In genomic region chr1:30847358-30847972, GRCh38 we compare ENCODE assay signal across 8 cellular contexts.
DNase-seq lines count a peak whose midpoint lies in the region.

No MANE protein-coding gene starts in this region.

- peak overlapping the region; percentile 41 for H2BK12ac ChIP-seq in neuronal stem cell (ENCODE audit: low read length)

- H3K27me3 Mint-ChIP-seq in activated CD4-positive, alpha-beta memory T cell treated with anti-CD3 and anti-CD28 coated beads, Interleukin-2, amount 10 ng/mL, durations not matched to agents 7 days and 5 days, result peaks cover 45% of the 10 kb centered on the region

- no peak overlapping the region for H3K4me3 Mint-ChIP-seq in activated CD4-positive, alpha-beta memory T cell treated with anti-CD3 and anti-CD28 coated beads, Interleukin-2, amount 10 ng/mL, durations not matched to agents 7 days and 5 days

- no peaks in the 10 kb centered on the region for H3K36me3 ChIP-seq in neuronal stem cell (replicated peaks in 1 of 2; ENCODE audit: control insufficient read depth in 2 of 2, insufficient read depth in 2 of 2, low read length in 2 of 2)

- CTCF ChIA-PET in activated CD4-positive, alpha-beta memory T cell treated with anti-CD3 and anti-CD28 coated beads, Interleukin-2, amount 10 ng/mL, durations not matched to agents 7 days and 5 days (lab: Charles Lee), result interaction anchor here (0.6 to 0.7 kb wide), 2 partner anchors 179 to 1631 kb away, joined by 3 read pairs; no protein-coding TSS in a partner anchor

- peak overlapping the region; percentile 55 for H3K4ac ChIP-seq in neuronal stem cell (ENCODE audit: low read length)

- no peak overlapping the region for H3K14ac ChIP-seq in neuronal stem cell (ENCODE audit: low read length)

- H3K36me3 Mint-ChIP-seq in activated CD4-positive, alpha-beta memory T cell treated with anti-CD3 and anti-CD28 coated beads, Interleukin-2, amount 10 ng/mL, durations not matched to agents 7 days and 5 days (ENCODE audit: low read depth), result no peaks in the 10 kb centered on the region

- H3K9ac ChIP-seq in neuronal stem cell (ENCODE audit: low read depth, low read length, poor library complexity), result peak overlapping the region; percentile 54

- WGBS in neuronal stem cell (ENCODE audit: extremely low coverage in 2 of 2, insufficient read length in 2 of 2, insufficient replicate concordance in 1 of 2), 2 donors, result no CpG with 5 or more reads among the region's 17 CpGs

- no peaks in the 10 kb centered on the region for H3K9me3 ChIP-seq in neuronal stem cell (replicated peaks in 1 of 2; ENCODE audit: control insufficient read depth in 2 of 2, insufficient read depth in 1 of 2, low read depth in 1 of 2, low read length in 2 of 2)

- peak overlapping the region; percentile 87 for H2AK5ac ChIP-seq in neuronal stem cell (ENCODE audit: low read depth, low read length)

- H3K27ac ChIP-seq in neuronal stem cell (replicated peaks; ENCODE audit: low read length), result peak overlapping the region; percentile 49

- H3K27me3 ChIP-seq in neuronal stem cell (ENCODE audit: control insufficient read depth in 3 of 3, insufficient read depth in 3 of 3, low read depth in 1 of 3, low read length in 3 of 3), result no peaks in the 10 kb centered on the region

- no peak overlapping the region for H3K27ac Mint-ChIP-seq in activated CD4-positive, alpha-beta memory T cell treated with anti-CD3 and anti-CD28 coated beads, Interleukin-2, amount 10 ng/mL, durations not matched to agents 7 days and 5 days

- peak overlapping the region; percentile 92 for H3K18ac ChIP-seq in neuronal stem cell (ENCODE audit: low read length)

- H4K8ac ChIP-seq in neuronal stem cell (ENCODE audit: low read depth, low read length), result peak overlapping the region; percentile 83

- H2BK5ac ChIP-seq in neuronal stem cell (ENCODE audit: low read length), result peak overlapping the region; percentile 71

- H4K91ac ChIP-seq in neuronal stem cell (ENCODE audit: low read depth, low read length, poor library complexity), result no peak overlapping the region

- no peaks in the 10 kb centered on the region for H3K9me3 Mint-ChIP-seq in activated CD4-positive, alpha-beta memory T cell treated with anti-CD3 and anti-CD28 coated beads, Interleukin-2, amount 10 ng/mL, durations not matched to agents 7 days and 5 days

- H2BK15ac ChIP-seq in neuronal stem cell (ENCODE audit: low read length), result peak overlapping the region; percentile 78

- POLR2A ChIA-PET in activated CD4-positive, alpha-beta memory T cell treated with anti-CD3 and anti-CD28 coated beads, Interleukin-2, amount 10 ng/mL, durations not matched to agents 7 days and 5 days (lab: Charles Lee), result no interaction called here

- peak overlapping the region in 1 of 2 donors; percentile 15 for H3K4me3 ChIP-seq in neuronal stem cell (ENCODE audit: low read length in 2 of 2)

- DNase-seq in COLO668 (lab: John Stamatoyannopoulos, UW; ENCODE audit: unreplicated experiment) (peak; percentile 20), RKO (ENCODE audit: low spot score) (peak; percentile 20), globus pallidus (ENCODE audit: low spot score) (peak; percentile 94), neuronal stem cell (ENCODE audit: low spot score) (peak; percentile 44)
- no peak for DNase-seq in NK-92 treated with Interleukin-12 subunit alpha and Interleukin-12 subunit beta, amount 100 ng/mL, for 24 hours (lab: John Stamatoyannopoulos, UW)
- no peak for DNase-seq in activated CD4-positive, alpha-beta T cell treated with anti-CD3 and anti-CD28 coated beads for 4 hours
- no peak for DNase-seq in activated CD4-positive, alpha-beta memory T cell treated with anti-CD3 and anti-CD28 coated beads, Interleukin-2, amount 10 ng/mL, durations not matched to agents 7 days and 5 days
- DNase-seq in effector CD4-positive, alpha-beta T cell, result no peak

- no peaks in the 10 kb centered on the region for H3K79me1 ChIP-seq in neuronal stem cell (ENCODE audit: low read depth, low read length)

- peaks cover 21 to 46% of the 10 kb centered on the region in 2 donors for H3K4me1 ChIP-seq in neuronal stem cell (ENCODE audit: control insufficient read depth in 2 of 2, insufficient read depth in 1 of 2, low read depth in 1 of 2, low read length in 2 of 2)

- H3K23ac ChIP-seq in neuronal stem cell (ENCODE audit: low read depth, low read length, poor library complexity), result peak overlapping the region; percentile 31

- H3K4me2 ChIP-seq in neuronal stem cell (ENCODE audit: insufficient read depth, low read length, poor library complexity, severe bottlenecking), result no peak overlapping the region

- H3K4me1 Mint-ChIP-seq in activated CD4-positive, alpha-beta memory T cell treated with anti-CD3 and anti-CD28 coated beads, Interleukin-2, amount 10 ng/mL, durations not matched to agents 7 days and 5 days, result no peaks in the 10 kb centered on the region

- H2BK120ac ChIP-seq in neuronal stem cell (ENCODE audit: low read depth, low read length), result peak overlapping the region; percentile 45

- peak overlapping the region; percentile 78 for H2AFZ ChIP-seq in neuronal stem cell (ENCODE audit: low read length)

Comparison
In these comparisons a context has a peak if more than half of its experiments do, and no peak if none do; other contexts are left out.
1. DNase-seq: peak in COLO668 (single experiment), RKO (single experiment), globus pallidus (single experiment) and neuronal stem cell (single experiment); none in NK-92 treated with Interleukin-12 subunit alpha and Interleukin-12 subunit beta, amount 100 ng/mL, for 24 hours (single experiment), activated CD4-positive, alpha-beta T cell treated with anti-CD3 and anti-CD28 coated beads for 4 hours (0 of 2), activated CD4-positive, alpha-beta memory T cell treated with anti-CD3 and anti-CD28 coated beads, Interleukin-2, amount 10 ng/mL, durations not matched to agents 7 days and 5 days (single experiment) and effector CD4-positive, alpha-beta T cell (single experiment).